32 cellular contexts compared by ENCODE assay signal in the genomic region with DNA sequence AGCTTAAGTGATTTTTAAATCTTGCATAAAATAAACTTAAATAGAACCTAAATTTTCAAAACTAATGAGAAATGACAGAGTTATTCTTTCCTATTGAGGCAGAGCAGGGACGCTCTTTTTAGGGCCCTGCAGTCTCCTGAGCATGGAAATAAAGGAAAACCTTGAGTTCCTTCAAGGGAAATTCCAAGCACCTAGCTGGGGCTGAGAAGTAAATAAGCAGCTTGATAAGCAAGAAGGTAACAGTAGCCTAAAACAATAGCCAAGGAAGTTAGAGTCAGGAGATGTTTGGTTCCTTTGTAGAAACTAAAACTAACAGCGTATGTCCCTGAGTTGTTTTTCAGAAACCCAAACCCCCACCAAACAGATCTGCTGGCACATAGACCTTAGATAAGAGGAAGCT.
"Had no signal": no experiment of that assay in that cellular context is flagged by ENCODE, and none has a peak within 500 bp of the region (broad histone marks: within the 10 kb centered on the region; RNA-seq: fewer than 3 reads in every experiment).

No MANE protein-coding gene starts in this region.

- H3K27ac ChIP-seq: brain microvascular endothelial cell, VCaP had no signal

- DNase-seq: activated CD4-positive, alpha-beta memory T cell treated with anti-CD3 and anti-CD28 coated beads, Interleukin-2, amount 10 ng/mL, durations not matched to agents 7 days and 5 days; activated CD4-positive, alpha-beta T cell treated with anti-CD3 and anti-CD28 coated beads for 1 hour; activated CD4-positive, alpha-beta T cell treated with anti-CD3 and anti-CD28 coated beads for 48 hours; activated CD4-positive, CD25-positive, alpha-beta regulatory T cell; activated CD8-positive, alpha-beta memory T cell treated with anti-CD3 and anti-CD28 coated beads for 24 hours; activated CD8-positive, alpha-beta memory T cell treated with anti-CD3 and anti-CD28 coated beads, Interleukin-2, amount 10 ng/mL, durations not matched to agents 7 days and 5 days; activated CD8-positive, alpha-beta memory T cell treated with anti-CD3 and anti-CD28 coated beads, Interleukin-2, amount 50 U/mL, for 48 hours; activated effector memory CD4-positive, alpha-beta T cell treated with Interleukin-2 at 50 U/mL for 16 hours; activated naive CD4-positive, alpha-beta T cell treated with anti-CD3 and anti-CD28 coated beads, Interleukin-2, amount 10 ng/mL, durations not matched to agents 7 days and 5 days; activated naive CD8-positive, alpha-beta T cell treated with anti-CD3 and anti-CD28 coated beads, Interleukin-2, amount 50 U/mL, for 24 hours; activated T-cell treated with anti-CD3 and anti-CD28 coated beads, Interleukin-2, amount 50 U/mL, for 48 hours; aorta; brain microvascular endothelial cell; central memory CD4-positive, alpha-beta T cell; Kasumi-1; MM.1S; MV-4-11; NCI-H1092; NCI-H1436 treated with DMSO at 0.1 percent for 48 hours; NCI-H1694 treated with DMSO at 0.1 percent for 48 hours; NCI-H2029; NCI-H510A; NCI-H526; NCI-H748 treated with DMSO at 0.1 percent for 48 hours; NK-92 treated with Interleukin-12 subunit alpha and Interleukin-12 subunit beta, amount 100 ng/mL, for 24 hours; Right ventricle myocardium superior; SW 1271; T-helper 1 cell; T-helper 2 cell; T-helper 9 cell had no signal

- H3K36me3 Mint-ChIP-seq: activated CD8-positive, alpha-beta memory T cell treated with anti-CD3 and anti-CD28 coated beads, Interleukin-2, amount 10 ng/mL, durations not matched to agents 7 days and 5 days; activated naive CD4-positive, alpha-beta T cell treated with anti-CD3 and anti-CD28 coated beads, Interleukin-2, amount 10 ng/mL, durations not matched to agents 7 days and 5 days; activated naive CD8-positive, alpha-beta T cell had no signal

- H3K4me1 Mint-ChIP-seq: activated CD4-positive, alpha-beta memory T cell treated with anti-CD3 and anti-CD28 coated beads, Interleukin-2, amount 10 ng/mL, durations not matched to agents 7 days and 5 days; activated CD8-positive, alpha-beta memory T cell treated with anti-CD3 and anti-CD28 coated beads, Interleukin-2, amount 10 ng/mL, durations not matched to agents 7 days and 5 days; activated naive CD4-positive, alpha-beta T cell treated with anti-CD3 and anti-CD28 coated beads, Interleukin-2, amount 10 ng/mL, durations not matched to agents 7 days and 5 days; activated naive CD8-positive, alpha-beta T cell treated with anti-CD3 and anti-CD28 coated beads, Interleukin-2, amount 50 U/mL, for 24 hours had no signal

- H3K36me3 ChIP-seq: brain microvascular endothelial cell had no signal

- H3K27me3 Mint-ChIP-seq: activated naive CD4-positive, alpha-beta T cell treated with anti-CD3 and anti-CD28 coated beads, Interleukin-2, amount 10 ng/mL, durations not matched to agents 7 days and 5 days; activated naive CD8-positive, alpha-beta T cell treated with anti-CD3 and anti-CD28 coated beads, Interleukin-2, amount 50 U/mL, for 24 hours had no signal

- H3K9me3 Mint-ChIP-seq: activated CD4-positive, alpha-beta memory T cell treated with anti-CD3 and anti-CD28 coated beads, Interleukin-2, amount 10 ng/mL, durations not matched to agents 7 days and 5 days; activated naive CD4-positive, alpha-beta T cell treated with anti-CD3 and anti-CD28 coated beads, Interleukin-2, amount 10 ng/mL, durations not matched to agents 7 days and 5 days; activated naive CD8-positive, alpha-beta T cell treated with anti-CD3 and anti-CD28 coated beads, Interleukin-2, amount 50 U/mL, for 24 hours had no signal

- H3K27me3 ChIP-seq: brain microvascular endothelial cell had no signal

- H3K4me3 Mint-ChIP-seq: activated CD4-positive, alpha-beta memory T cell treated with anti-CD3 and anti-CD28 coated beads, Interleukin-2, amount 10 ng/mL, durations not matched to agents 7 days and 5 days; activated CD8-positive, alpha-beta memory T cell treated with anti-CD3 and anti-CD28 coated beads, Interleukin-2, amount 10 ng/mL, durations not matched to agents 7 days and 5 days; activated naive CD4-positive, alpha-beta T cell treated with anti-CD3 and anti-CD28 coated beads, Interleukin-2, amount 10 ng/mL, durations not matched to agents 7 days and 5 days; activated naive CD8-positive, alpha-beta T cell; activated naive CD8-positive, alpha-beta T cell treated with anti-CD3 and anti-CD28 coated beads, Interleukin-2, amount 50 U/mL, for 24 hours had no signal

- ATAC-seq: activated CD8-positive, alpha-beta memory T cell treated with anti-CD3 and anti-CD28 coated beads, Interleukin-2, amount 10 ng/mL, durations not matched to agents 7 days and 5 days; activated naive CD8-positive, alpha-beta T cell treated with anti-CD3 and anti-CD28 coated beads, Interleukin-2, amount 50 U/mL, for 24 hours had no signal

- H3K27ac Mint-ChIP-seq: activated CD4-positive, alpha-beta memory T cell treated with anti-CD3 and anti-CD28 coated beads, Interleukin-2, amount 10 ng/mL, durations not matched to agents 7 days and 5 days; activated CD8-positive, alpha-beta memory T cell treated with anti-CD3 and anti-CD28 coated beads, Interleukin-2, amount 10 ng/mL, durations not matched to agents 7 days and 5 days; activated naive CD4-positive, alpha-beta T cell treated with anti-CD3 and anti-CD28 coated beads, Interleukin-2, amount 10 ng/mL, durations not matched to agents 7 days and 5 days; activated naive CD8-positive, alpha-beta T cell; activated naive CD8-positive, alpha-beta T cell treated with anti-CD3 and anti-CD28 coated beads, Interleukin-2, amount 50 U/mL, for 24 hours had no signal
